Comparison of ENCODE assay signal across 8 cellular contexts in genomic region chr17:7021993-7022778, GRCh38. TPM values are rescaled to one million over a fixed set of nuclear protein-coding genes. Genes with fewer than 3 reads are reported as not detected.
DNase-seq lines count a peak whose midpoint lies in the region; ATAC-seq and TF ChIP-seq lines count a peak whose summit lies in the region.

No MANE protein-coding gene starts in this region.

- DNase-seq in NCI-H2081 (lab: John Stamatoyannopoulos, UW) = peak; percentile 43 to 58
- DNase-seq in NCI-H2081 treated with DMSO at 0.1 percent for 48 hours (lab: John Stamatoyannopoulos, UW) = no peak
- DNase-seq in NCI-H510A (lab: John Stamatoyannopoulos, UW) = peak; percentile 27
- peak; percentile 88 for DNase-seq in activated CD8-positive, alpha-beta T cell treated with anti-CD3 and anti-CD28 coated beads for 36 hours
- peak; percentile 72 to 81 (median 80) for DNase-seq in effector memory CD8-positive, alpha-beta T cell
- DNase-seq in mesendoderm = peak; percentile 79
- DNase-seq in stimulated activated CD8-positive, alpha-beta memory T cell treated with anti-CD3 and anti-CD28 coated beads, Interleukin-15, amount 100 ng/mL, for 4 hours (ENCODE audit: low read depth in 2 of 2) = peak; percentile 34 to 63

- H3K4ac ChIP-seq in mesendoderm (ENCODE audit: low read depth, low read length) = no peak overlapping the region

- CTCF ChIA-PET in activated CD8-positive, alpha-beta T cell treated with anti-CD3 and anti-CD28 coated beads for 36 hours (lab: Charles Lee) = interaction anchor here (0.7 to 4.1 kb wide), 27 partner anchors 7 to 381 kb away, joined by 3 to 52 read pairs (median 5); partner anchors contain the start of genes C17orf100, KIAA0753, MED31 and RNASEK

- peaks cover 5% of the 10 kb centered on the region for H3K4me1 ChIP-seq in mesendoderm (ENCODE audit: control insufficient read depth, low read depth, low read length)

- H3K9me3 Mint-ChIP-seq in activated CD8-positive, alpha-beta T cell treated with anti-CD3 and anti-CD28 coated beads for 36 hours = no peaks in the 10 kb centered on the region
- H3K9me3 Mint-ChIP-seq in effector memory CD8-positive, alpha-beta T cell = no peaks in the 10 kb centered on the region

- H2BK120ac ChIP-seq in mesendoderm (ENCODE audit: low read depth, low read length) = no peak overlapping the region

- H3K27me3 Mint-ChIP-seq in activated CD8-positive, alpha-beta T cell treated with anti-CD3 and anti-CD28 coated beads for 36 hours = no peaks in the 10 kb centered on the region
- H3K27me3 Mint-ChIP-seq in effector memory CD8-positive, alpha-beta T cell = no peaks in the 10 kb centered on the region

- no peak overlapping the region for H2AK5ac ChIP-seq in mesendoderm (ENCODE audit: low read length)

- peak overlapping the region; percentile 14 for H3K4me3 ChIP-seq in mesendoderm (ENCODE audit: low read length)

- peak overlapping the region; percentile 72 for H3K4me3 Mint-ChIP-seq in activated CD8-positive, alpha-beta T cell treated with anti-CD3 and anti-CD28 coated beads for 36 hours
- peak overlapping the region; percentile 72 to 83 for H3K4me3 Mint-ChIP-seq in effector memory CD8-positive, alpha-beta T cell

- POLR2A ChIA-PET in activated CD8-positive, alpha-beta T cell treated with anti-CD3 and anti-CD28 coated beads for 36 hours (lab: Charles Lee) = interaction anchor here (0.7 to 2.6 kb wide), 8 partner anchors 7 to 23 kb away, joined by 3 to 18 read pairs (median 4); partner anchors contain the start of genes RNASEK and SLC16A13

- H3K56ac ChIP-seq in mesendoderm (ENCODE audit: low read length) = peak overlapping the region; percentile 73

- no peaks in the 10 kb centered on the region for H3K79me1 ChIP-seq in mesendoderm (ENCODE audit: low read length)

- H3K23ac ChIP-seq in mesendoderm (ENCODE audit: low read length) = no peak overlapping the region

- no peak overlapping the region for H3K18ac ChIP-seq in mesendoderm (ENCODE audit: low read length)

- peaks cover 6% of the 10 kb centered on the region for H3K36me3 Mint-ChIP-seq in activated CD8-positive, alpha-beta T cell treated with anti-CD3 and anti-CD28 coated beads for 36 hours (ENCODE audit: low read depth)
- H3K36me3 Mint-ChIP-seq in effector memory CD8-positive, alpha-beta T cell (ENCODE audit: insufficient read depth) = peaks cover 28% of the 10 kb centered on the region

- H2BK15ac ChIP-seq in mesendoderm (replicated peaks; ENCODE audit: low read depth) = no peak overlapping the region

- peak overlapping the region; percentile 59 for H3K9ac ChIP-seq in mesendoderm (ENCODE audit: low read length)

- H2BK5ac ChIP-seq in mesendoderm (ENCODE audit: low read length) = no peak overlapping the region

- H3K79me2 ChIP-seq in mesendoderm (ENCODE audit: control insufficient read depth, insufficient read depth, low read length) = no peaks in the 10 kb centered on the region

- H3K27ac ChIP-seq in mesendoderm (ENCODE audit: low read depth, low read length) = no peak overlapping the region

- H4K5ac ChIP-seq in mesendoderm (ENCODE audit: low read length) = no peak overlapping the region

- ATAC-seq in HG03066 (IDR thresholded peaks at IDR 0.05; ENCODE audit: low read depth, unreplicated experiment) = peak; percentile 50
- ATAC-seq in activated CD8-positive, alpha-beta T cell treated with anti-CD3 and anti-CD28 coated beads for 36 hours = peak; percentile 78
- peak; percentile 63 for ATAC-seq in effector memory CD8-positive, alpha-beta T cell (replicated peaks)

- H3K27ac Mint-ChIP-seq in activated CD8-positive, alpha-beta T cell treated with anti-CD3 and anti-CD28 coated beads for 36 hours = peak overlapping the region; percentile 63
- H3K27ac Mint-ChIP-seq in effector memory CD8-positive, alpha-beta T cell = peak overlapping the region; percentile 89 to 92

- H3K4me1 Mint-ChIP-seq in activated CD8-positive, alpha-beta T cell treated with anti-CD3 and anti-CD28 coated beads for 36 hours (ENCODE audit: low read depth) = peaks cover 45% of the 10 kb centered on the region
- H3K4me1 Mint-ChIP-seq in effector memory CD8-positive, alpha-beta T cell (ENCODE audit: low read depth in 2 of 2) = peaks cover 43 to 48% of the 10 kb centered on the region in 2 donors

- H3K27me3 ChIP-seq in mesendoderm (ENCODE audit: insufficient read depth, low read length, poor library complexity) = no peaks in the 10 kb centered on the region

- no peaks in the 10 kb centered on the region for H3K36me3 ChIP-seq in mesendoderm (ENCODE audit: control insufficient read depth, insufficient read depth, low read length)

- H3K4me2 ChIP-seq in mesendoderm (ENCODE audit: low read length) = peak overlapping the region; percentile 45

- H4K8ac ChIP-seq in mesendoderm (ENCODE audit: low read depth, low read length) = no peak overlapping the region

- WGBS in mesendoderm (ENCODE audit: extremely low coverage, insufficient coverage, low lambda C conversion rate) = no CpG with 5 or more reads among the region's 53 CpGs

- peak; percentile 95 for TF ChIP-seq CTCF in activated CD8-positive, alpha-beta T cell treated with anti-CD3 and anti-CD28 coated beads for 36 hours (IDR thresholded peaks at IDR 0.05)

- intact Hi-C loops in activated CD8-positive, alpha-beta T cell treated with anti-CD3 and anti-CD28 coated beads for 36 hours (cut with micrococcal nuclease) = loop anchor here (5.0 kb wide), 1 partner anchor 110 kb away; no protein-coding TSS in a partner anchor

RNA-seq across cellular contexts. Expression of gene BCL6B, which starts 0.7 kb away (rescaled TPM):
- 1 to 10 TPM; 1.2 to 2.4 TPM for total RNA-seq in activated CD8-positive, alpha-beta T cell treated with anti-CD3 and anti-CD28 coated beads for 36 hours
- 0.87 TPM for polyA plus RNA-seq in mesendoderm (2013, experiment 1 of 2)
- polyA plus RNA-seq in mesendoderm (2013, experiment 2 of 2) = 1.1 TPM

RNA-seq across cellular contexts. Expression of gene RNASEK, which starts 9.8 kb away (rescaled TPM):
- 100 to 1,000 TPM in 1 of 2 experiments, 10 to 100 TPM in 1; 98.4 to 107 TPM for total RNA-seq in activated CD8-positive, alpha-beta T cell treated with anti-CD3 and anti-CD28 coated beads for 36 hours
- polyA plus RNA-seq in mesendoderm (2013, experiment 1 of 2) = 250 TPM
- 245 TPM for polyA plus RNA-seq in mesendoderm (2013, experiment 2 of 2)

RNA-seq across cellular contexts. Expression of gene SLC16A13, which starts 13.6 kb away (rescaled TPM):
- total RNA-seq in activated CD8-positive, alpha-beta T cell treated with anti-CD3 and anti-CD28 coated beads for 36 hours = 1 to 10 TPM; 4.8 to 5.9 TPM
- polyA plus RNA-seq in mesendoderm (2013, experiment 1 of 2) = 5.8 TPM
- polyA plus RNA-seq in mesendoderm (2013, experiment 2 of 2) = 5.3 TPM

RNA-seq across cellular contexts. Expression of gene SLC16A11, which starts 21.7 kb away (rescaled TPM):
- 1 to 10 TPM; 3.1 to 3.4 TPM for total RNA-seq in activated CD8-positive, alpha-beta T cell treated with anti-CD3 and anti-CD28 coated beads for 36 hours
- polyA plus RNA-seq in mesendoderm (2013, experiment 1 of 2) = 0.06 TPM
- 0.03 TPM for polyA plus RNA-seq in mesendoderm (2013, experiment 2 of 2)

RNA-seq across cellular contexts. Expression of gene ALOX12, which starts 26.3 kb away (rescaled TPM):
- total RNA-seq in activated CD8-positive, alpha-beta T cell treated with anti-CD3 and anti-CD28 coated beads for 36 hours = not detected
- 0.95 TPM for polyA plus RNA-seq in mesendoderm (2013, experiment 1 of 2)
- polyA plus RNA-seq in mesendoderm (2013, experiment 2 of 2) = 0.87 TPM
